23 cellular contexts compared by ENCODE assay signal in the genomic region with DNA sequence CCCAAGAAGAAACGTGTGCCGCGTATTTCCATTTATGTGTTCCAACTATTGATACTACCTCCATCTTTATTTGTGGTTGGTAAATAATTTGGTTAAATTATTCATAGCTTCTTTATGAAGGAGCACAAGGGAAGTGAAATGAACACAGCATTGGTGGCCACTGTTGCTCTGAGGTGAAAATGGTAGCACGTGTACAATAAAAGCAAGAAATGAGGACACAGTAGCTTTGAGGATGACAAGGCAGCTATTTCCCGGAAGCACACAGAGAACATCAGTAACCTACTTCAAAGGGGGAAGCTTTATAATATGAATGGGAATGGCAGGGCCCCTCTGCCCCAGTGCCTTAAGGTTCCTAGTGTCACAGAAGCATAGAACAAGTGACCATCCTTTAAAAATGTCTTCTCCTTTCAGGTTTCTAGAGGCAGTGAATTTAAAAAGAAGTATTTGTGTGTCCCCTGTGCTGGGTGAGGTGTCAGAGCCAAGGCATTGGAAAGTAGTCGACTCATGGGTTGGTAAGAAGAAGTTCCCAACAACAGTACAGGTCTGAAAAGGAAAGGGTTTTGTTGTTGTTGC.
DNase-seq lines count a peak whose midpoint lies in the region; ATAC-seq, FAIRE-seq and TF ChIP-seq lines count a peak whose summit lies in the region.
"Had no signal": no experiment of that assay in that cellular context is flagged by ENCODE, and none has a peak within 500 bp of the region (broad histone marks: within the 10 kb centered on the region; RNA-seq: fewer than 3 reads in every experiment).

No MANE protein-coding gene starts in this region.

- SMC1A ChIA-PET in GM12878 (lab: Charles Lee; ENCODE audit: uncharacterized antibody, unreplicated experiment), result interaction anchor here (0.6 to 2.9 kb wide), 16 partner anchors 9 to 493 kb away, joined by 3 to 26 read pairs (median 4); no protein-coding TSS in a partner anchor

- FAIRE-seq in GM12878 (lab: Jason Lieb, UNC), result no peak
- FAIRE-seq: bronchial epithelial cell had no signal

- H3K79me2 ChIP-seq in H9 (ENCODE audit: insufficient read depth, low read length) (no peaks in the 10 kb centered on the region), GM12878 (ENCODE audit: control insufficient read depth, insufficient read depth, low read length) (peaks cover 28% of the 10 kb centered on the region)

- H4K20me1 ChIP-seq in H9 (ENCODE audit: control insufficient read depth, insufficient read depth, insufficient read length), result no peaks in the 10 kb centered on the region
- H4K20me1 ChIP-seq in GM12878 (ENCODE audit: control insufficient read depth, insufficient read depth), result no peaks in the 10 kb centered on the region

- no peak overlapping the region for H4K8ac ChIP-seq in H9 (replicated peaks; ENCODE audit: insufficient read length, low read depth, low read length)

- H2AFZ ChIP-seq in H9 (ENCODE audit: low read length) (no peak overlapping the region), GM12878 (ENCODE audit: control insufficient read depth, low read depth, low read length) (no peak overlapping the region)

- H3K4me3 Mint-ChIP-seq in activated T-cell treated with anti-CD3 and anti-CD28 coated beads, Interleukin-2, amount 50 U/mL, for 24 hours, result no peak overlapping the region
- no peak overlapping the region; a peak in 1 of 5 replicates for H3K4me3 Mint-ChIP-seq in H9
- H3K4me3 Mint-ChIP-seq in progenitor cell of endocrine pancreas (ENCODE audit: low read depth), result no peak overlapping the region
- H3K4me3 Mint-ChIP-seq: activated CD4-positive, alpha-beta T cell treated with anti-CD3 and anti-CD28 coated beads, Interleukin-2, amount 10 ng/mL, durations not matched to agents 7 days and 5 days; dendritic cell treated with granulocyte-macrophage colony-stimulating factor and Interleukin-4, amounts not matched to agents 40 ng/mL and 50 ng/mL, for 4 days; HFFc6 had no signal

- TF ChIP-seq EP300 in GM12878 (IDR thresholded peaks at IDR 0.05; ENCODE audit: borderline replicate concordance in 1 of 2, control insufficient read depth in 1 of 2, low read depth in 2 of 2, low read length in 2 of 2), result no peak

- no peak overlapping the region for H3K23ac ChIP-seq in H9 (ENCODE audit: insufficient read length, low read depth, low read length)

- RAD21 ChIA-PET in GM12878 (lab: Charles Lee; ENCODE audit: unreplicated experiment), result interaction anchor here (1.1 to 2.7 kb wide), 3 partner anchors 32 to 103 kb away, joined by 3 to 18 read pairs (median 11); no protein-coding TSS in a partner anchor

- peak overlapping the region; percentile 71 for H3K27ac Mint-ChIP-seq in activated T-cell treated with anti-CD3 and anti-CD28 coated beads, Interleukin-2, amount 50 U/mL, for 24 hours
- H3K27ac Mint-ChIP-seq in H9 (peak overlapping the region in 2 of 3 experiments; percentile 28 to 52; a peak in 4 of 7 replicates), progenitor cell of endocrine pancreas (peak overlapping the region; percentile 31)
- H3K27ac Mint-ChIP-seq: activated CD4-positive, alpha-beta T cell treated with anti-CD3 and anti-CD28 coated beads, Interleukin-2, amount 10 ng/mL, durations not matched to agents 7 days and 5 days; dendritic cell treated with granulocyte-macrophage colony-stimulating factor and Interleukin-4, amounts not matched to agents 40 ng/mL and 50 ng/mL, for 4 days; HFFc6 had no signal

- no peak overlapping the region for H2BK15ac ChIP-seq in H9 (ENCODE audit: low read depth, low read length)

- H3K27me3 ChIP-seq in H9 (ENCODE audit: insufficient read depth, low read length), result no peaks in the 10 kb centered on the region
- H3K27me3 ChIP-seq in GM12878 (replicated peaks in 1 of 2; ENCODE audit: control insufficient read depth in 2 of 2, insufficient read depth in 2 of 2, low read length in 1 of 2), result no peaks in the 10 kb centered on the region
- H3K27me3 ChIP-seq: adrenal gland, foreskin keratinocyte, stomach, upper lobe of right lung had no signal

- H2BK20ac ChIP-seq in H9 (ENCODE audit: low read depth, low read length, poor library complexity, severe bottlenecking), result no peak overlapping the region

- POLR2A ChIA-PET in GM12878 (lab: Charles Lee), result interaction anchor here (0.8 to 1.6 kb wide), 5 partner anchors 12 to 219 kb away, joined by 3 to 4 read pairs (median 3); no protein-coding TSS in a partner anchor

- H2BK120ac ChIP-seq in H9 (ENCODE audit: low read depth, low read length, poor library complexity, severe bottlenecking), result no peak overlapping the region

- H3K4me2 ChIP-seq in H9 (ENCODE audit: insufficient read depth, insufficient read length, low read length) (no peak overlapping the region), GM12878 (ENCODE audit: control insufficient read depth, insufficient read depth) (peak overlapping the region; percentile 41; the same call in 1 of the 2 replicates)

- no peak overlapping the region for H4K5ac ChIP-seq in H9 (ENCODE audit: insufficient read length, low read depth, low read length)

- no peaks in the 10 kb centered on the region for H3K23me2 ChIP-seq in H9 (ENCODE audit: insufficient read length, low read depth, low read length, poor library complexity, severe bottlenecking)

- in situ Hi-C loops in GM12878 (cut with MboI), result no loop called here

- no peaks in the 10 kb centered on the region for H3K9me3 ChIP-seq in H9 (ENCODE audit: control insufficient read depth, low read depth, low read length)
- peaks cover 3% of the 10 kb centered on the region for H3K9me3 ChIP-seq in GM12878 (replicated peaks; ENCODE audit: control insufficient read depth, insufficient read depth, low read length)
- H3K9me3 ChIP-seq: adrenal gland, stomach, upper lobe of right lung had no signal

- DNase-seq in activated T-cell treated with anti-CD3 and anti-CD28 coated beads, Interleukin-2, amount 50 U/mL, for 24 hours, result no peak
- no peak for DNase-seq in activated T-cell treated with anti-CD3 and anti-CD28 coated beads, Interleukin-2, amount 50 U/mL, for 1 hour
- DNase-seq in H9 (no peak), GM12878 (ENCODE audit: low read depth, low spot score) (no peak), progenitor cell of endocrine pancreas (ENCODE audit: low spot score, unreplicated experiment) (no peak), NCI-H82 treated with DMSO at 0.1 percent for 48 hours (lab: John Stamatoyannopoulos, UW; ENCODE audit: unreplicated experiment) (no peak)
- DNase-seq: activated CD4-positive, alpha-beta T cell treated with anti-CD3 and anti-CD28 coated beads, Interleukin-2, amount 10 ng/mL, durations not matched to agents 7 days and 5 days; activated T-cell treated with anti-CD3 and anti-CD28 coated beads for 4 hours; adrenal gland; C1 segment of cervical spinal cord; foreskin keratinocyte; HFFc6; kidney glomerular epithelial cell; naive B cell; NCI-H1930; posterior cingulate gyrus; RPMI8226; stomach; upper lobe of right lung had no signal

- no peak for ATAC-seq in GM12878
- no peak for ATAC-seq in HG02970 (IDR thresholded peaks at IDR 0.05; ENCODE audit: low FRiP score, unreplicated experiment)
- ATAC-seq in HG03521 (IDR thresholded peaks at IDR 0.05; ENCODE audit: unreplicated experiment), result no peak
- ATAC-seq: foreskin keratinocyte, upper lobe of right lung had no signal

- no peak overlapping the region for H3K4ac ChIP-seq in H9 (ENCODE audit: low read depth, low read length)

- TF ChIP-seq RAD21 in GM12878 (IDR thresholded peaks at IDR 0.05; ENCODE audit: insufficient read depth, low read depth, low read length), result no peak

- H3K79me1 ChIP-seq in H9 (ENCODE audit: insufficient read depth, low read depth, low read length, poor library complexity, severe bottlenecking), result no peaks in the 10 kb centered on the region

- TF ChIP-seq CTCF in H9 (conservative IDR thresholded peaks at IDR 0.05) (no peak), GM12878 (IDR thresholded peaks at IDR 0.05 in 2 of 3, conservative IDR thresholded peaks at IDR 0.05 in 1 of 3; ENCODE audit: control insufficient read depth in 2 of 3, extremely low read depth in 1 of 3, insufficient read depth in 1 of 3, low read depth in 3 of 3, low read length in 3 of 3) (no peak), progenitor cell of endocrine pancreas (IDR thresholded peaks at IDR 0.05; ENCODE audit: unreplicated experiment) (no peak)

- no peak overlapping the region for H3K56ac ChIP-seq in H9 (ENCODE audit: insufficient read length, low read depth, low read length)

- no peak overlapping the region for H4K91ac ChIP-seq in H9 (ENCODE audit: insufficient read length, low read depth, low read length)

- WGBS in H9 (ENCODE audit: extremely low coverage, insufficient read length, low lambda C conversion rate), result no CpG with 5 or more reads among the region's 6 CpGs
- WGBS in GM12878 (ENCODE audit: insufficient coverage, insufficient replicate concordance, low lambda C conversion rate, missing lambda C conversion rate), result 68% methylated on average over 6 of the region's 6 CpGs

- H3K9me3 Mint-ChIP-seq in activated T-cell treated with anti-CD3 and anti-CD28 coated beads, Interleukin-2, amount 50 U/mL, for 24 hours, result peaks cover 19% of the 10 kb centered on the region
- H3K9me3 Mint-ChIP-seq in H9 (peaks cover 6 to 17% of the 10 kb centered on the region in 2 experiments; a peak in 4 of 5 replicates), progenitor cell of endocrine pancreas (ENCODE audit: low read depth) (peaks cover 28% of the 10 kb centered on the region)
- H3K9me3 Mint-ChIP-seq: dendritic cell treated with granulocyte-macrophage colony-stimulating factor and Interleukin-4, amounts not matched to agents 40 ng/mL and 50 ng/mL, for 4 days; HFFc6 had no signal

- H2AK5ac ChIP-seq in H9 (ENCODE audit: insufficient read length, low read length), result no peak overlapping the region

- H3K4me3 ChIP-seq in GM12878, result no peak overlapping the region
- H3K4me3 ChIP-seq: stomach, upper lobe of right lung had no signal

- H3K36me3 Mint-ChIP-seq in activated T-cell treated with anti-CD3 and anti-CD28 coated beads, Interleukin-2, amount 50 U/mL, for 24 hours (ENCODE audit: low read depth), result peaks cover 14% of the 10 kb centered on the region
- H3K36me3 Mint-ChIP-seq in H9 (ENCODE audit: insufficient read depth in 1 of 3, low read depth in 3 of 3) (peaks cover 0 to 28% (median 9%) of the 10 kb centered on the region in 3 experiments; a peak in 4 of 7 replicates), progenitor cell of endocrine pancreas (ENCODE audit: insufficient read depth) (peaks cover 13% of the 10 kb centered on the region)

- peaks cover 82% of the 10 kb centered on the region for H3K4me1 Mint-ChIP-seq in activated T-cell treated with anti-CD3 and anti-CD28 coated beads, Interleukin-2, amount 50 U/mL, for 24 hours (ENCODE audit: low read depth)
- peaks cover 25 to 28% of the 10 kb centered on the region in 2 experiments for H3K4me1 Mint-ChIP-seq in H9
- H3K4me1 Mint-ChIP-seq in progenitor cell of endocrine pancreas (ENCODE audit: low read depth), result peaks cover 19% of the 10 kb centered on the region

- H2BK12ac ChIP-seq in H9 (ENCODE audit: insufficient read length, low read depth, low read length), result no peak overlapping the region

- H3K9ac ChIP-seq in H9 (ENCODE audit: extremely low read depth, insufficient read length, low read length) (no peak overlapping the region), GM12878 (ENCODE audit: control insufficient read depth, insufficient read depth, low read length) (no peak overlapping the region)

- intact Hi-C loops in GM12878 (cut with micrococcal nuclease; ENCODE audit: unreplicated experiment), result no loop called here

- no peak for TF ChIP-seq POLR2A in GM12878 (IDR thresholded peaks at IDR 0.05; ENCODE audit: low read depth, low read length)

- no peak overlapping the region for H2BK5ac ChIP-seq in H9 (ENCODE audit: insufficient read length, low read length)

- no peaks in the 10 kb centered on the region for H3K36me3 ChIP-seq in GM12878 (ENCODE audit: control insufficient read depth in 2 of 2, insufficient read depth in 2 of 2, low read length in 1 of 2)
- H3K36me3 ChIP-seq: adrenal gland, stomach, upper lobe of right lung had no signal

- no peak overlapping the region for H3K18ac ChIP-seq in H9 (ENCODE audit: insufficient read length, low read depth, low read length)

- BruUV-seq in GM12878 (replicated peaks; lab: Mats Ljungman, UMichigan), result no TSS peak

- no peak overlapping the region for H3T11ph ChIP-seq in H9 (ENCODE audit: low read length)

- CTCF ChIA-PET in GM12878 (lab: Yijun Ruan, JAX), result interaction anchor here (0.7 to 1.5 kb wide), 5 partner anchors 9 to 112 kb away, joined by 3 read pairs; no protein-coding TSS in a partner anchor

- H3K4me1 ChIP-seq in H9 (ENCODE audit: insufficient read depth, low read length) (peaks cover 6% of the 10 kb centered on the region; the same call in 1 of the 2 replicates), GM12878 (ENCODE audit: control insufficient read depth, insufficient read depth, low read length) (peaks cover 34% of the 10 kb centered on the region)
- H3K4me1 ChIP-seq: foreskin keratinocyte had no signal

- no peak overlapping the region for H3K14ac ChIP-seq in H9 (ENCODE audit: insufficient read depth, low read length)

- H3K27me3 Mint-ChIP-seq in activated T-cell treated with anti-CD3 and anti-CD28 coated beads, Interleukin-2, amount 50 U/mL, for 24 hours, result no peaks in the 10 kb centered on the region
- no peaks in the 10 kb centered on the region for H3K27me3 Mint-ChIP-seq in H9 (ENCODE audit: low read depth)
- H3K27me3 Mint-ChIP-seq in progenitor cell of endocrine pancreas, result no peaks in the 10 kb centered on the region
- H3K27me3 Mint-ChIP-seq: activated CD4-positive, alpha-beta T cell treated with anti-CD3 and anti-CD28 coated beads, Interleukin-2, amount 10 ng/mL, durations not matched to agents 7 days and 5 days; dendritic cell treated with granulocyte-macrophage colony-stimulating factor and Interleukin-4, amounts not matched to agents 40 ng/mL and 50 ng/mL, for 4 days; naive B cell had no signal

- H3K27ac ChIP-seq in H9 (ENCODE audit: insufficient read length, low read depth, low read length) (no peak overlapping the region), GM12878 (ENCODE audit: control insufficient read depth, insufficient read depth) (no peak overlapping the region)
- H3K27ac ChIP-seq: adrenal gland, foreskin keratinocyte, stomach, upper lobe of right lung had no signal
